In genomic region chr11:45089845-45090499, GRCh38 we compare ENCODE assay signal across 9 cellular contexts. TPM values are rescaled to one million over a fixed set of nuclear protein-coding genes. Genes with fewer than 3 reads are reported as not detected.
DNase-seq lines count a peak whose midpoint lies in the region; ATAC-seq and TF ChIP-seq lines count a peak whose summit lies in the region.
"Had no signal": no experiment of that assay in that cellular context is flagged by ENCODE, and none has a peak within 500 bp of the region (broad histone marks: within the 10 kb centered on the region; RNA-seq: fewer than 3 reads in every experiment).

No MANE protein-coding gene starts in this region.

- H3K27ac ChIP-seq in PC-3 (ENCODE audit: low read length) = peak overlapping the region; percentile 72
- peak overlapping the region; percentile 90 for H3K27ac ChIP-seq in fibroblast of lung (ENCODE audit: insufficient read depth, low read length)
- peak overlapping the region; percentile 63 to 80 (median 72) for H3K27ac ChIP-seq in gastrocnemius medialis
- H3K27ac ChIP-seq: 22Rv1 had no signal

- H3K9ac ChIP-seq in PC-3 (ENCODE audit: low read length) (no peak overlapping the region), fibroblast of lung (ENCODE audit: insufficient read depth, low read length) (peak overlapping the region; percentile 28)

- H3K36me3 Mint-ChIP-seq in activated naive CD4-positive, alpha-beta T cell treated with anti-CD3 and anti-CD28 coated beads, Interleukin-2, amount 10 ng/mL, durations not matched to agents 7 days and 5 days = no peaks in the 10 kb centered on the region

- TF ChIP-seq CTCF in PC-3 (conservative IDR thresholded peaks at IDR 0.05; ENCODE audit: low read depth, low read length) (peak; percentile 27; the same call in 1 of the 2 replicates), fibroblast of lung (conservative IDR thresholded peaks at IDR 0.05 in 1 of 2, IDR thresholded peaks at IDR 0.05 in 1 of 2; ENCODE audit: low read depth in 1 of 2, low read length in 2 of 2) (peak; percentile 9 to 53), gastrocnemius medialis (IDR thresholded peaks at IDR 0.05 in 4 of 5, conservative IDR thresholded peaks at IDR 0.05 in 1 of 5) (no peak)

- H3K9me3 ChIP-seq in PC-3 (ENCODE audit: low read length) = no peaks in the 10 kb centered on the region
- no peaks in the 10 kb centered on the region for H3K9me3 ChIP-seq in fibroblast of lung (ENCODE audit: control insufficient read depth, insufficient read depth, low read depth, low read length)
- H3K9me3 ChIP-seq in gastrocnemius medialis = no peaks in the 10 kb centered on the region

- H4K20me1 ChIP-seq in PC-3 (ENCODE audit: low read length) = no peaks in the 10 kb centered on the region
- no peaks in the 10 kb centered on the region for H4K20me1 ChIP-seq in fibroblast of lung (ENCODE audit: control insufficient read depth, extremely low read depth, insufficient read depth, low read length)

- H3K4me3 ChIP-seq in PC-3 (ENCODE audit: low read length) (no peak overlapping the region), fibroblast of lung (replicated peaks in 1 of 4; ENCODE audit: control extremely low read depth in 1 of 4, insufficient read depth in 1 of 4, low read depth in 3 of 4, low read length in 4 of 4) (no peak overlapping the region), gastrocnemius medialis (no peak overlapping the region)

- no peaks in the 10 kb centered on the region for H3K9me3 Mint-ChIP-seq in activated naive CD4-positive, alpha-beta T cell treated with anti-CD3 and anti-CD28 coated beads, Interleukin-2, amount 10 ng/mL, durations not matched to agents 7 days and 5 days

- no peak overlapping the region for H3K4me3 Mint-ChIP-seq in activated naive CD4-positive, alpha-beta T cell treated with anti-CD3 and anti-CD28 coated beads, Interleukin-2, amount 10 ng/mL, durations not matched to agents 7 days and 5 days

- no peak overlapping the region for H3K27ac Mint-ChIP-seq in activated naive CD4-positive, alpha-beta T cell treated with anti-CD3 and anti-CD28 coated beads, Interleukin-2, amount 10 ng/mL, durations not matched to agents 7 days and 5 days

- BruUV-seq in PC-3 (replicated peaks; lab: Mats Ljungman, UMichigan) = no TSS peak

- ATAC-seq in PC-3 = no peak
- no peak for ATAC-seq in gastrocnemius medialis
- ATAC-seq in HG02970 (IDR thresholded peaks at IDR 0.05; ENCODE audit: low FRiP score, unreplicated experiment) = no peak

- intact Hi-C loops in PC-3 (cut with micrococcal nuclease) (no loop called here), gastrocnemius medialis (cut with DNase I; ENCODE audit: low total_unique reads) (loop anchor here (1.0 to 5.0 kb wide), 3 partner anchors 57 to 138 kb away; partner anchors contain the start of genes PRDM11 and TP53I11)

- H3K4me2 ChIP-seq in PC-3 (ENCODE audit: low read length) (peak overlapping the region; percentile 38; the same call in 1 of the 2 replicates), fibroblast of lung (ENCODE audit: extremely low read depth, insufficient read depth, low read length) (peak overlapping the region; percentile 55)

- no peak for TF ChIP-seq POLR2A in gastrocnemius medialis (IDR thresholded peaks at IDR 0.05)

- in situ Hi-C loops in gastrocnemius medialis (cut with MboI; ENCODE audit: low sequenced_read_pairs in 4 of 4) = loop anchor here in 1 of 4 donors (5.0 kb wide), 1 partner anchor 73 kb away; no protein-coding TSS in a partner anchor

- no peaks in the 10 kb centered on the region for H3K9me2 ChIP-seq in PC-3 (replicated peaks; ENCODE audit: low read length)

- peaks cover 12% of the 10 kb centered on the region for H3K27me3 Mint-ChIP-seq in activated naive CD4-positive, alpha-beta T cell treated with anti-CD3 and anti-CD28 coated beads, Interleukin-2, amount 10 ng/mL, durations not matched to agents 7 days and 5 days

- H2AFZ ChIP-seq in PC-3 (ENCODE audit: low read length) (no peak overlapping the region), fibroblast of lung (ENCODE audit: low read length) (no peak overlapping the region)

- DNase-seq in DMS 273 (lab: John Stamatoyannopoulos, UW; ENCODE audit: unreplicated experiment) = peak; percentile 53
- no peak for DNase-seq in DMS 273 treated with DMSO at 0.1 percent for 48 hours (lab: John Stamatoyannopoulos, UW)
- DNase-seq in PC-3 = peak; percentile 48
- DNase-seq in fibroblast of lung (ENCODE audit: low read depth in 2 of 2) = peak; percentile 63 to 72
- no peak for DNase-seq in gastrocnemius medialis
- DNase-seq in 8988T = no peak
- DNase-seq in activated naive CD4-positive, alpha-beta T cell treated with anti-CD3 and anti-CD28 coated beads, Interleukin-2, amount 10 ng/mL, durations not matched to agents 7 days and 5 days = no peak

- H3F3A ChIP-seq in PC-3 (ENCODE audit: low read length, unreplicated experiment) = no peaks in the 10 kb centered on the region

- H3K4me1 ChIP-seq in PC-3 (ENCODE audit: insufficient read depth, low read length) (peaks cover 43% of the 10 kb centered on the region), fibroblast of lung (ENCODE audit: control insufficient read depth, extremely low read depth, insufficient read depth, low read length) (peaks cover 56% of the 10 kb centered on the region), gastrocnemius medialis (peaks cover 20 to 23% of the 10 kb centered on the region in 2 donors)

- H3K36me3 ChIP-seq in PC-3 (ENCODE audit: low read depth, low read length) (no peaks in the 10 kb centered on the region), fibroblast of lung (ENCODE audit: control insufficient read depth, insufficient read depth, low read length) (no peaks in the 10 kb centered on the region), gastrocnemius medialis (no peaks in the 10 kb centered on the region)

- POLR2A ChIA-PET in PC-3 (lab: Charles Lee; ENCODE audit: unreplicated experiment) = no interaction called here

- no peaks in the 10 kb centered on the region for H3K4me1 Mint-ChIP-seq in activated naive CD4-positive, alpha-beta T cell treated with anti-CD3 and anti-CD28 coated beads, Interleukin-2, amount 10 ng/mL, durations not matched to agents 7 days and 5 days

- H3K79me2 ChIP-seq in PC-3 (ENCODE audit: low read length) (no peaks in the 10 kb centered on the region), fibroblast of lung (ENCODE audit: control insufficient read depth, insufficient read depth, low read length) (no peaks in the 10 kb centered on the region)

- H3K27me3 ChIP-seq in PC-3 (ENCODE audit: low read length) (no peaks in the 10 kb centered on the region), fibroblast of lung (ENCODE audit: control insufficient read depth, insufficient read depth, low read length) (peaks cover 3% of the 10 kb centered on the region), gastrocnemius medialis (no peaks in the 10 kb centered on the region)

- CTCF ChIA-PET in PC-3 (lab: Charles Lee) = no interaction called here
- CTCF ChIA-PET in activated naive CD4-positive, alpha-beta T cell treated with anti-CD3 and anti-CD28 coated beads, Interleukin-2, amount 10 ng/mL, durations not matched to agents 7 days and 5 days (lab: Charles Lee) = interaction anchor here (1.6 to 1.9 kb wide), 2 partner anchors 13 to 15 kb away, joined by 6 read pairs; no protein-coding TSS in a partner anchor

RNA-seq across cellular contexts. Expression of gene PRDM11, which starts 56.5 kb away (rescaled TPM):
- total RNA-seq in PC-3 (2014; rRNA removed) (5.0 and 6.3 TPM in 2 replicates), fibroblast of lung (3.9 and 4.0 TPM in 2 replicates), gastrocnemius medialis (10 to 100 TPM in 2 of 4 donors, 1 to 10 TPM in 2; 5.0 to 15.4 (median 9.5) TPM)
- polyA plus RNA-seq in fibroblast of lung = 1.2 and 3.1 TPM in 2 replicates
- polyA plus RNA-seq in fibroblast of lung (2012) = 1.5 and 3.6 TPM in 2 replicates
- polyA minus RNA-seq in fibroblast of lung (ENCODE audit: low replicate concordance) = 2.8 and 7.4 TPM in 2 replicates

Comparison
In these comparisons a context has a peak if more than half of its experiments do, and no peak if none do; other contexts are left out.
1. DNase-seq: peak in DMS 273 (single experiment), PC-3 (single experiment) and fibroblast of lung (2 of 2); none in DMS 273 treated with DMSO at 0.1 percent for 48 hours (single experiment), gastrocnemius medialis (0 of 2), 8988T (single experiment) and activated naive CD4-positive, alpha-beta T cell treated with anti-CD3 and anti-CD28 coated beads, Interleukin-2, amount 10 ng/mL, durations not matched to agents 7 days and 5 days (single experiment).
2. CTCF ChIP-seq: peak in PC-3 (single experiment) and fibroblast of lung (2 of 2); none in gastrocnemius medialis (0 of 5).
3. Peak in every context shown above with its lines, with median percentiles within 50 percentile points of each other: H3K27ac ChIP-seq.